ENCODE assay signal across 8 cellular contexts in the genomic region with DNA sequence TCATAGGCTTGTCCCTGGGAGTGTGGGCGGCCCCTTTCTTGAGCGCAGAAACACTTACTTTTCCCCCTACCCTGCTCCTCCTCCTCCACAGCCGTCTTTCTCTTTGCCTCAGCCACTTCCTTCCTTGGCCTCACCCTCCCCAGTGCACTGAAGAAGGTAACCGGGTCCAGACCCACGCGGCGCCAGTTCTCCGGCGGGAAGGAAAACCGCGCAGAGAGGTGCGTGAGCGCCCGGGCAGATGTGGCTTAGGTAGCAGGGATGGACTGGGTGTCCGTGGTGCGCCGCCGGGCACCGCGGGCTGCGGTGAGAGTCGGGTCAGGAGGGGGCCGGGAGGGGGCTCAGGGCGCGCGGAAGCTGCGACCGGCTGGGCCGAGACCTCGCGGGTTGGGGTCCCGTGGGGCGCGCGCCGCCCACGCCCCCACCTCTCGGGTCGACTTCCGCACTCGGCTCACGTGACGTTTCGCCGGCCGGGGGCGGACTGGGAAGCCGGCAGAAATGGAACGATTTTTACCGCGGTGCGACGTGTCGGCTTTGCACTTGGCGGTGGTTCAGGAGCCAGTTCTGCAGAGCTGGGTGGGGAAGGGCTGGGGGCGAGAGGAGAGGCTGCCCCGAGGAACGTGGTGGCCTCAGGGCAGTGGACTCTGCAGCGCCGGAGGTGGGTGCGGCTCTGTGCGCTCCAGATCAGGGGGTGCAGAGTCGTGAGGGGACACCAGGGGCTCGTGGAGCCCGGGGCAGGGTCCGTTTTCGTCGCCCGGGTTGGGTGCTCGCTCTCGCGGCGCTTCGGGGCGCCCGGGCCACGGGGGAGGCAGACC. TPM values are rescaled to one million over a fixed set of nuclear protein-coding genes. Genes with fewer than 3 reads are reported as not detected.
DNase-seq lines count a peak whose midpoint lies in the region; ATAC-seq and TF ChIP-seq lines count a peak whose summit lies in the region.

Gene ABRACL, plus strand, starts transcription at position 88 of the 812 bp plus-strand sequence. CDS start 5,416 bp downstream, outside the sequence.

- peaks cover 3% of the 10 kb centered on the region for H3K36me3 Mint-ChIP-seq in chondrocyte (ENCODE audit: low read depth)

- H3K9me3 Mint-ChIP-seq in chondrocyte (ENCODE audit: low read depth): no peaks in the 10 kb centered on the region

- H3K27ac ChIP-seq in 22Rv1 (peak within 1 kb of the TSS; percentile 95), layer of hippocampus (ENCODE audit: low read depth, low read length) (peak within 1 kb of the TSS; percentile 32)

- ATAC-seq in GM18519 (IDR thresholded peaks at IDR 0.05; ENCODE audit: low FRiP score, unreplicated experiment): peak; percentile 26
- ATAC-seq in HG03045 (IDR thresholded peaks at IDR 0.05; ENCODE audit: unreplicated experiment): peak; percentile 67

- DNase-seq in NCI-H2196 treated with DMSO at 0.1 percent for 48 hours (lab: John Stamatoyannopoulos, UW; ENCODE audit: unreplicated experiment): peak; percentile 43
- DNase-seq in activated CD4-positive, alpha-beta T cell treated with anti-CD3 and anti-CD28 coated beads for 1 hour: peak; percentile 62
- no peak for DNase-seq in chondrocyte (ENCODE audit: low spot score)
- DNase-seq in stimulated activated CD4-positive, alpha-beta T cell treated with anti-CD3 and anti-CD28 coated beads, Interleukin-1b, Interleukin-23, amount 100 ng/mL, for 4 hours (ENCODE audit: low read depth in 2 of 2): peak; percentile 74 to 77

- H3K4me1 Mint-ChIP-seq in chondrocyte (ENCODE audit: low read depth): peaks cover 11% of the 10 kb centered on the region

- no peak within 1 kb of the TSS for H3K4me3 Mint-ChIP-seq in chondrocyte (ENCODE audit: unreplicated experiment)

- no peaks in the 10 kb centered on the region for H3K27me3 ChIP-seq in layer of hippocampus (ENCODE audit: control insufficient read depth, insufficient read depth, low read length)

- peak within 1 kb of the TSS; percentile 92 for H3K27ac Mint-ChIP-seq in chondrocyte (ENCODE audit: unreplicated experiment)

- H3K27me3 Mint-ChIP-seq in chondrocyte (ENCODE audit: low read depth): no peaks in the 10 kb centered on the region

- TF ChIP-seq CTCF in 22Rv1 (IDR thresholded peaks at IDR 0.05): no peak
- no peak for TF ChIP-seq CTCF in chondrocyte (IDR thresholded peaks at IDR 0.05)

RNA-seq across cellular contexts. Expression of gene ABRACL, which starts in this region (rescaled TPM):
- total RNA-seq in chondrocyte: 10.4 to 20.2 TPM (median 17.2 TPM) in 3 replicates
